Comparison of ENCODE assay signal across 29 cellular contexts in the genomic region with DNA sequence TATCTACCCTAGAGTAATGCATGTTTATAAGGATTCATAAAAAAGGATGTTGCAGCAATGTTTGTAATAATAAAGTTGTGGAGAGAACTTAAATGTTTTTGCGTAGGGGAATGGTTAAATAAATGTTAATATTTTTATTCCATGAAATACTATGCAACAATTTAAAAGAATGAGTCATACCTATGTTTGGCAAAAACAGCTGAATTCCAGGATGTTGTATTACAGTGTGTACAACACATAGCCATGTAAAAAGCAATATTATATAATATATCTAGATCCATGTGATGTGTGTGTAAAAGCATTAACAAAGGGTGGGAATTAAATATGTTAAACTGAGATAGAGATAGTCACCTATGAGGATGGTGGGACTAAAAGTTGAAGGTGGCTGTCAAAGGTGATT. TPM values are rescaled to one million over a fixed set of nuclear protein-coding genes. Genes with fewer than 3 reads are reported as not detected.
"Had no signal": no experiment of that assay in that cellular context is flagged by ENCODE, and none has a peak within 500 bp of the region (broad histone marks: within the 10 kb centered on the region; RNA-seq: fewer than 3 reads in every experiment).

No MANE protein-coding gene starts in this region.

- H3K27ac ChIP-seq: esophagus squamous epithelium, gastrocnemius medialis, heart left ventricle, hepatocyte, left lung, neural progenitor cell, prostate gland, right atrium auricular region, thoracic aorta, tibial nerve, upper lobe of left lung had no signal

- FAIRE-seq: endometrium, islet of Langerhans, urothelium cell line had no signal

- H2AFZ ChIP-seq: hepatocyte, neural progenitor cell had no signal

- H3K36me3 ChIP-seq: esophagus squamous epithelium, gastrocnemius medialis, heart left ventricle, left lung, prostate gland, right atrium auricular region, thoracic aorta, tibial nerve, upper lobe of left lung had no signal

- ATAC-seq: effector memory CD8-positive, alpha-beta T cell; gastrocnemius medialis; heart left ventricle; left cardiac atrium; left lung; naive thymus-derived CD4-positive, alpha-beta T cell; sciatic nerve; stimulated activated effector memory CD8-positive, alpha-beta T cell treated with anti-CD3 and anti-CD28 coated beads, Interleukin-12 subunit alpha, Interleukin-12 subunit beta, amount 100 ng/mL, for 72 hours; stimulated activated naive CD8-positive, alpha-beta T cell treated with anti-CD3 and anti-CD28 coated beads, Interleukin-15, Interleukin-2, amounts not matched to agents 100 U/mL and 50 U/mL, for 24 hours had no signal

- DNase-seq: cortex of kidney; effector memory CD8-positive, alpha-beta T cell; erythroblast; esophagus squamous epithelium; foreskin fibroblast; gastrocnemius medialis; heart left ventricle; left cardiac atrium; left lung; mesendoderm; midbrain; naive thymus-derived CD4-positive, alpha-beta T cell; stimulated activated CD4-positive, alpha-beta T cell treated with anti-CD3 and anti-CD28 coated beads, Interleukin-2, amount 100 ng/mL, for 24 hours; stimulated activated CD4-positive, alpha-beta T cell treated with anti-CD3 and anti-CD28 coated beads, Interleukin-4, amount 100 ng/mL, for 24 hours; stimulated activated naive CD8-positive, alpha-beta T cell treated with anti-CD3 and anti-CD28 coated beads, Interleukin-15, Interleukin-2, amounts not matched to agents 100 U/mL and 50 U/mL, for 24 hours; substantia nigra; upper lobe of left lung had no signal

- H3K4me3 ChIP-seq: esophagus squamous epithelium, gastrocnemius medialis, heart left ventricle, hepatocyte, left lung, neural progenitor cell, prostate gland, right atrium auricular region, thoracic aorta, tibial nerve, upper lobe of left lung had no signal

- H3K4me1 ChIP-seq: esophagus squamous epithelium, gastrocnemius medialis, heart left ventricle, left lung, neural progenitor cell, prostate gland, right atrium auricular region, tibial nerve, upper lobe of left lung had no signal

- H3K9ac ChIP-seq: neural progenitor cell had no signal

- H3K9me3 ChIP-seq: esophagus squamous epithelium, gastrocnemius medialis, left lung, prostate gland, right atrium auricular region, thoracic aorta, tibial nerve, upper lobe of left lung had no signal

- H3K4me2 ChIP-seq: hepatocyte, neural progenitor cell had no signal

- H3K27me3 ChIP-seq: esophagus squamous epithelium, gastrocnemius medialis, hepatocyte, left lung, neural progenitor cell, right atrium auricular region, tibial nerve, upper lobe of left lung had no signal

RNA-seq across cellular contexts. Expression of a gene that starts 21.1 kb away (rescaled TPM):
- total RNA-seq: right atrium auricular region, skeletal muscle tissue had no signal
